12 cellular contexts compared by ENCODE assay signal in the genomic region with DNA sequence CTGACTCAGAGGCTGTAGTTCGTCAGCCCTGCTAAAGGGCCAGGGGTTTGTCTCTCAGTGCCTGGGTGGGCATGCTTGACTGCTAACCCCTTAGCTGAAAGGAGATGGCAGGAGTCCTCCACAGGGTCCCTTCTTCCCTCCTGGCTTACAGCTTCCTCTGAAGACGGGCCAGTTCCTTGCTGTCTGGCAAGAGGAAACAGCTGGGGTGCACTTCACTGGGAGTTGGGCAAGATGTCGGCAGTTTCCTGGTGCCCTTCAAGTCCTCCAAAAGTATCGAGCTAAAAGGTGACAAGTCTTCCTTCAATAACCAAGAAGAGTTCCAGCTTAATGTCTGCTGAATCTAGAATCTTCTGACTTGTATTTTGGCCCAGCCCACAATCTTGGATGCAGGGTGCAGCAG. TPM values are rescaled to one million over a fixed set of nuclear protein-coding genes. Genes with fewer than 3 reads are reported as not detected.
DNase-seq lines count a peak whose midpoint lies in the region; ATAC-seq, FAIRE-seq and TF ChIP-seq lines count a peak whose summit lies in the region.
"Had no signal": no experiment of that assay in that cellular context is flagged by ENCODE, and none has a peak within 500 bp of the region (broad histone marks: within the 10 kb centered on the region; RNA-seq: fewer than 3 reads in every experiment).

No MANE protein-coding gene starts in this region.

- H3K9me3 ChIP-seq in upper lobe of left lung (no peaks in the 10 kb centered on the region), small intestine (ENCODE audit: control insufficient read depth, low read depth) (no peaks in the 10 kb centered on the region)
- H3K9me3 ChIP-seq: A549 had no signal

- intact Hi-C loops in Right ventricle myocardium inferior (cut with DNase I), result no loop called here
- intact Hi-C loops in cardiac septum (cut with DNase I), result no loop called here
- intact Hi-C loops in left colon (cut with DNase I, micrococcal nuclease), result no loop called here

- no peak for TF ChIP-seq EP300 in upper lobe of left lung (IDR thresholded peaks at IDR 0.05)

- H3K36me3 ChIP-seq in upper lobe of left lung, result peaks cover 32 to 96% (median 60%) of the 10 kb centered on the region in 4 donors
- H3K36me3 ChIP-seq in small intestine (ENCODE audit: control insufficient read depth in 2 of 2, insufficient read depth in 2 of 2, low read length in 2 of 2), result peaks cover 14 to 27% of the 10 kb centered on the region in 2 donors

- no peak for DNase-seq in Right ventricle myocardium inferior (ENCODE audit: missing footprints)
- DNase-seq in cardiac septum (ENCODE audit: low spot score), result no peak
- DNase-seq in left colon, result no peak
- DNase-seq in upper lobe of left lung, result peak in 1 of 2 donors; percentile 78
- DNase-seq in kidney tubule cell (ENCODE audit: low spot score), result no peak
- DNase-seq in small intestine, result no peak
- DNase-seq: activated CD4-positive, alpha-beta T cell treated with anti-CD3 and anti-CD28 coated beads, Interleukin-2, amount 50 U/mL, for 4 hours; activated effector memory CD4-positive, alpha-beta T cell treated with Interleukin-2 at 50 U/mL for 16 hours; erythroblast; OCI-M1; T-helper 17 cell had no signal

- no peaks in the 10 kb centered on the region for H3K27me3 ChIP-seq in upper lobe of left lung
- H3K27me3 ChIP-seq in small intestine (ENCODE audit: control insufficient read depth in 2 of 2, insufficient read depth in 2 of 2, low read length in 2 of 2), result no peaks in the 10 kb centered on the region

- no peak for FAIRE-seq in small intestine (lab: Jason Lieb, UNC)
- FAIRE-seq: A549 had no signal

- no peak for TF ChIP-seq POLR2A in upper lobe of left lung (IDR thresholded peaks at IDR 0.05)

- WGBS in upper lobe of left lung, 2 donors, result 46 to 57% methylated on average over 1 to 4 of the region's 4 CpGs
- WGBS in small intestine, 3 donors, result 78 to 83% (median 83%) methylated on average over 4 of the region's 4 CpGs

- H3K4me3 ChIP-seq in upper lobe of left lung (no peak overlapping the region), small intestine (ENCODE audit: low read depth in 1 of 2, low read length in 2 of 2) (no peak overlapping the region)
- H3K4me3 ChIP-seq: A549 had no signal

- ATAC-seq in Right ventricle myocardium inferior, result peak; percentile 55
- ATAC-seq in left colon, result peak; percentile 18
- peak; percentile 54 to 63 for ATAC-seq in upper lobe of left lung (ENCODE audit: low FRiP score in 2 of 2)
- ATAC-seq: A549, T-helper 17 cell had no signal

- peaks cover 0 to 19% (median 13%) of the 10 kb centered on the region in 4 donors for H3K4me1 ChIP-seq in upper lobe of left lung
- H3K4me1 ChIP-seq in small intestine (ENCODE audit: control insufficient read depth in 2 of 2, insufficient read depth in 1 of 2, low read depth in 1 of 2, low read length in 1 of 2), result no peaks in the 10 kb centered on the region
- H3K4me1 ChIP-seq: A549 had no signal

- TF ChIP-seq CTCF in upper lobe of left lung (IDR thresholded peaks at IDR 0.05), result no peak

- H3K27ac ChIP-seq in upper lobe of left lung (peak overlapping the region; percentile 38 to 68 (median 58)), small intestine (ENCODE audit: low read depth in 1 of 2, low read length in 1 of 2) (peak overlapping the region in 1 of 2 donors; percentile 24)
- H3K27ac ChIP-seq: A549 had no signal

RNA-seq across cellular contexts. Expression of a gene that starts 23.4 kb away (rescaled TPM):
- 28.7 TPM for total RNA-seq in Right ventricle myocardium inferior
- 26.3 TPM for total RNA-seq in cardiac septum
- total RNA-seq in left colon, result 10 to 100 TPM; 43.9 to 56.3 TPM
- 10 to 100 TPM; 21.7 to 69.1 (median 43.5) TPM for total RNA-seq in upper lobe of left lung
- 10 to 100 TPM; 39.4 to 49.6 (median 46.3) TPM for polyA plus RNA-seq in small intestine

RNA-seq across cellular contexts. Expression of a gene that starts 32.6 kb away (rescaled TPM):
- total RNA-seq in Right ventricle myocardium inferior (25.1 TPM), cardiac septum (24.2 TPM), left colon (10 to 100 TPM; 39.9 to 46.5 TPM), upper lobe of left lung (100 to 1,000 TPM in 2 of 6 donors, 10 to 100 TPM in 4; 32.3 to 139 (median 55.4) TPM)
- polyA plus RNA-seq in small intestine, result 10 to 100 TPM; 17.6 to 22.7 (median 22.1) TPM

RNA-seq across cellular contexts. Expression of a gene that starts 32.8 kb away (rescaled TPM):
- total RNA-seq in Right ventricle myocardium inferior, result 123 TPM
- 102 TPM for total RNA-seq in cardiac septum
- total RNA-seq in left colon, result 10 to 100 TPM; 48.1 to 66.9 TPM
- 10 to 100 TPM; 23.7 to 56.7 (median 36.9) TPM for total RNA-seq in upper lobe of left lung
- polyA plus RNA-seq in small intestine, result 10 to 100 TPM; 67.0 to 88.6 (median 81.7) TPM

RNA-seq across cellular contexts. Expression of a gene that starts 42.2 kb away (rescaled TPM):
- total RNA-seq in Right ventricle myocardium inferior, result 15.1 TPM
- total RNA-seq in cardiac septum, result 18.1 TPM
- total RNA-seq in left colon, result 10 to 100 TPM; 18.4 to 24.7 TPM
- total RNA-seq in upper lobe of left lung, result 10 to 100 TPM; 19.9 to 42.8 (median 36.2) TPM
- 10 to 100 TPM; 13.0 to 26.1 (median 19.7) TPM for polyA plus RNA-seq in small intestine

RNA-seq across cellular contexts. Expression of a gene that starts 46.1 kb away (rescaled TPM):
- total RNA-seq in Right ventricle myocardium inferior, result 217 TPM
- total RNA-seq in cardiac septum, result 214 TPM
- 100 to 1,000 TPM; 235 to 254 TPM for total RNA-seq in left colon
- total RNA-seq in upper lobe of left lung, result 100 to 1,000 TPM in 2 of 6 donors, 10 to 100 TPM in 4; 19.9 to 343 (median 64.9) TPM
- 10 to 100 TPM; 64.3 to 76.1 (median 67.8) TPM for polyA plus RNA-seq in small intestine
